ENCODE assay signal across 14 cellular contexts in genomic region chr1:184634296-184634695, GRCh38.
DNase-seq lines count a peak whose midpoint lies in the region; ATAC-seq and TF ChIP-seq lines count a peak whose summit lies in the region.
"Had no signal": no experiment of that assay in that cellular context is flagged by ENCODE, and none has a peak within 500 bp of the region (broad histone marks: within the 10 kb centered on the region; RNA-seq: fewer than 3 reads in every experiment).

No MANE protein-coding gene starts in this region.

- no peak for ATAC-seq in upper lobe of left lung (ENCODE audit: low FRiP score in 2 of 2)
- ATAC-seq: CD8-positive, alpha-beta T cell; PC-3 had no signal

- H3K36me3 ChIP-seq in SJCRH30 = no peaks in the 10 kb centered on the region
- H3K36me3 ChIP-seq in thyroid gland = no peaks in the 10 kb centered on the region
- no peaks in the 10 kb centered on the region for H3K36me3 ChIP-seq in upper lobe of left lung

- DNase-seq in G401 (ENCODE audit: low spot score) (peak; percentile 19), SJCRH30 (peak; percentile 12 to 56), fibroblast of villous mesenchyme (ENCODE audit: low read depth) (peak; percentile 70), thyroid gland (no peak), DMS53 treated with DMSO at 0.1 percent for 48 hours (lab: John Stamatoyannopoulos, UW; ENCODE audit: unreplicated experiment) (no peak), upper lobe of left lung (no peak)
- DNase-seq in activated CD4-positive, alpha-beta T cell treated with anti-CD3 and anti-CD28 coated beads for 48 hours = no peak
- DNase-seq: CD8-positive, alpha-beta T cell; GF-D8; IMR-90; NCI-H187; NCI-H748 treated with DMSO at 0.1 percent for 48 hours; PC-3 had no signal

- no peak for TF ChIP-seq EP300 in upper lobe of left lung (IDR thresholded peaks at IDR 0.05)

- 94 to 96% methylated on average over 1 of the region's 1 CpG for WGBS in thyroid gland, 2 donors
- WGBS in upper lobe of left lung, 2 donors = 83 to 96% methylated on average over 1 of the region's 1 CpG

- TF ChIP-seq CTCF in fibroblast of villous mesenchyme (IDR thresholded peaks at IDR 0.05; ENCODE audit: insufficient read depth, low read depth, low read length) = no peak
- no peak for TF ChIP-seq CTCF in thyroid gland (IDR thresholded peaks at IDR 0.05)
- TF ChIP-seq CTCF in upper lobe of left lung (IDR thresholded peaks at IDR 0.05) = no peak

- H3K27ac ChIP-seq in SJCRH30 = no peak overlapping the region
- peak overlapping the region in 2 of 3 donors; percentile 56 to 67 for H3K27ac ChIP-seq in thyroid gland
- H3K27ac ChIP-seq in upper lobe of left lung = no peak overlapping the region
- H3K27ac ChIP-seq: RWPE1 had no signal

- H3K4me3 ChIP-seq in SJCRH30 (no peak overlapping the region), fibroblast of villous mesenchyme (ENCODE audit: low read depth, low read length) (no peak overlapping the region), thyroid gland (replicated peaks in 1 of 3) (no peak overlapping the region), upper lobe of left lung (no peak overlapping the region)

- in situ Hi-C loops in G401 (cut with HindIII; ENCODE audit: low sequenced_read_pairs) = no loop called here

- TF ChIP-seq POLR2A in thyroid gland (IDR thresholded peaks at IDR 0.05) (no peak), upper lobe of left lung (IDR thresholded peaks at IDR 0.05) (no peak)

- H3K4me1 ChIP-seq in SJCRH30 (peaks cover 7% of the 10 kb centered on the region), thyroid gland (peaks cover 22 to 44% of the 10 kb centered on the region in 2 donors), upper lobe of left lung (peaks cover 0 to 15% (median 7%) of the 10 kb centered on the region in 4 donors)

- H3K9me3 ChIP-seq in SJCRH30 (replicated peaks) (no peaks in the 10 kb centered on the region), thyroid gland (no peaks in the 10 kb centered on the region), upper lobe of left lung (no peaks in the 10 kb centered on the region)

- intact Hi-C loops in thyroid gland (cut with DNase I) = no loop called here

- H3K27me3 ChIP-seq in SJCRH30 = no peaks in the 10 kb centered on the region
- H3K27me3 ChIP-seq in thyroid gland = no peaks in the 10 kb centered on the region
- H3K27me3 ChIP-seq in upper lobe of left lung = no peaks in the 10 kb centered on the region

Comparison
In these comparisons a context has a peak if more than half of its experiments do, and no peak if none do; other contexts are left out.
1. DNase-seq: peak in G401 (single experiment), SJCRH30 (2 of 2) and fibroblast of villous mesenchyme (single experiment); none in thyroid gland (0 of 2), DMS53 treated with DMSO at 0.1 percent for 48 hours (single experiment), upper lobe of left lung (0 of 2) and activated CD4-positive, alpha-beta T cell treated with anti-CD3 and anti-CD28 coated beads for 48 hours (single experiment).
2. H3K27ac ChIP-seq: peak in thyroid gland (2 of 3); none in SJCRH30 (single experiment) and upper lobe of left lung (0 of 4).